ENCODE assay signal across 9 cellular contexts in genomic region chr9:70120834-70121510, GRCh38.
DNase-seq lines count a peak whose midpoint lies in the region; ATAC-seq, FAIRE-seq and TF ChIP-seq lines count a peak whose summit lies in the region.
"Had no signal": no experiment of that assay in that cellular context is flagged by ENCODE, and none has a peak within 500 bp of the region (broad histone marks: within the 10 kb centered on the region; RNA-seq: fewer than 3 reads in every experiment).

No MANE protein-coding gene starts in this region.

- no peak for TF ChIP-seq POLR2A in esophagus muscularis mucosa (IDR thresholded peaks at IDR 0.05; ENCODE audit: low read depth)

- H3K4me3 ChIP-seq in esophagus muscularis mucosa: no peak overlapping the region
- H3K4me3 ChIP-seq in osteoblast (ENCODE audit: insufficient read depth, low read length): no peak overlapping the region

- peaks cover 10 to 97% (median 49%) of the 10 kb centered on the region in 4 donors for H3K36me3 ChIP-seq in esophagus muscularis mucosa
- H3K36me3 ChIP-seq in osteoblast (ENCODE audit: insufficient read depth, low read length): no peaks in the 10 kb centered on the region

- FAIRE-seq in GM19239 (lab: Jason Lieb, UNC): no peak

- no peak for TF ChIP-seq EP300 in esophagus muscularis mucosa (IDR thresholded peaks at IDR 0.05)

- H3K4me1 ChIP-seq in esophagus muscularis mucosa: peaks cover 4 to 55% (median 28%) of the 10 kb centered on the region in 4 donors
- H3K4me1 ChIP-seq in osteoblast (ENCODE audit: insufficient read depth, low read length): peaks cover 39% of the 10 kb centered on the region

- DNase-seq in Caki2 (ENCODE audit: low read depth): peak; percentile 74
- DNase-seq in NCI-H226: peak; percentile 97
- peak; percentile 94 for DNase-seq in esophagus muscularis mucosa (ENCODE audit: extremely low spot score)
- DNase-seq in osteoblast (ENCODE audit: insufficient read length, low spot score, missing footprints): peak; percentile 74
- DNase-seq in cerebellar nuclear complex (lab: John Stamatoyannopoulos, UW): no peak
- DNase-seq in GM19239 (ENCODE audit: insufficient read length, low spot score): no peak
- no peak for DNase-seq in progenitor cell of endocrine pancreas (ENCODE audit: low spot score, unreplicated experiment)
- DNase-seq: NCI-H2081 had no signal

- H3K4me2 ChIP-seq in osteoblast (ENCODE audit: insufficient read depth, low read length): peak overlapping the region; percentile 35

- H3K4me3 Mint-ChIP-seq in progenitor cell of endocrine pancreas (ENCODE audit: low read depth): no peak overlapping the region

- no peaks in the 10 kb centered on the region for H4K20me1 ChIP-seq in osteoblast (ENCODE audit: insufficient read depth, low read length)

- no peaks in the 10 kb centered on the region for H3K79me2 ChIP-seq in osteoblast (ENCODE audit: insufficient read depth, low read length)

- in situ Hi-C loops in Caki2 (cut with HindIII; ENCODE audit: low pct_unique_long_range_greater_than_20kb, low sequenced_read_pairs): no loop called here

- H2AFZ ChIP-seq in osteoblast (ENCODE audit: low read length): peak overlapping the region; percentile 55

- WGBS in esophagus muscularis mucosa: 4% methylated on average over 5 of the region's 5 CpGs

- H3K9me3 ChIP-seq in esophagus muscularis mucosa (no peaks in the 10 kb centered on the region), osteoblast (ENCODE audit: low read depth, low read length) (no peaks in the 10 kb centered on the region)

- H3K27me3 ChIP-seq in esophagus muscularis mucosa (no peaks in the 10 kb centered on the region), osteoblast (ENCODE audit: insufficient read depth, low read length) (no peaks in the 10 kb centered on the region)

- no peaks in the 10 kb centered on the region for H3K9me3 Mint-ChIP-seq in progenitor cell of endocrine pancreas (ENCODE audit: low read depth)

- H3K27ac Mint-ChIP-seq in progenitor cell of endocrine pancreas: no peak overlapping the region

- TF ChIP-seq CTCF in esophagus muscularis mucosa (IDR thresholded peaks at IDR 0.05): peak; percentile 23 to 34 (median 33)
- peak; percentile 31 for TF ChIP-seq CTCF in osteoblast (IDR thresholded peaks at IDR 0.05; ENCODE audit: extremely low read depth, low read depth, low read length)
- TF ChIP-seq CTCF in progenitor cell of endocrine pancreas (IDR thresholded peaks at IDR 0.05; ENCODE audit: unreplicated experiment): no peak

- no peak for ATAC-seq in GM18858 (IDR thresholded peaks at IDR 0.05; ENCODE audit: unreplicated experiment)

- intact Hi-C loops in esophagus muscularis mucosa (cut with DNase I): no loop called here

- peaks cover 10% of the 10 kb centered on the region for H3K27me3 Mint-ChIP-seq in progenitor cell of endocrine pancreas

- H3K4me1 Mint-ChIP-seq in progenitor cell of endocrine pancreas (ENCODE audit: low read depth): peaks cover 16% of the 10 kb centered on the region

- H3K27ac ChIP-seq in esophagus muscularis mucosa (replicated peaks in 1 of 4): peak overlapping the region; percentile 51 to 65 (median 60)
- peak overlapping the region; percentile 69 for H3K27ac ChIP-seq in osteoblast (ENCODE audit: low read depth, low read length)

- H3K36me3 Mint-ChIP-seq in progenitor cell of endocrine pancreas (ENCODE audit: insufficient read depth): no peaks in the 10 kb centered on the region

Comparison
In these comparisons a context has a peak if more than half of its experiments do, and no peak if none do; other contexts are left out.
1. DNase-seq: peak in Caki2 (single experiment), NCI-H226 (single experiment), esophagus muscularis mucosa (single experiment) and osteoblast (single experiment); none in cerebellar nuclear complex (0 of 2), GM19239 (single experiment) and progenitor cell of endocrine pancreas (single experiment).